ENCODE assay signal across 2 cellular contexts in the genomic region with DNA sequence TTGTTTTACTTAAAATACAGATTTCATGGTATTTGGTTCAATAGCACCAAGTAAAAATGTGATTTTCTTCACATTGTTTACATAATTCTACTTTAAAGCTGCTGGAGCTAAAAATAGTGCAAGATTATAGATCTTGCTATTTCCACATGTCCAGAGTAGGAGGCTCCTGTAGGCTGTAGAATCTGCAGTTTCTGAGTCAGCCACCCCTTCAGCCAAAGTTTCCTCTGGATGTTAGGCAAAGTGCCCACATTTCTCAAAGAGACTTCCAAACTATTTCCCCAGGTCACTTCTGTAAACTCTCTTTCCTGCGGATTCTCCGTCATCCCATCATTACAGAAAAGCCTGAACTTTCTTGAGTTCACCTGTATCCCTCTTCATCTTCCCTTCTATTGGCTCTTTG.
TF ChIP-seq lines count a peak whose summit lies in the region.

No MANE protein-coding gene starts in this region.

TF ChIP-seq in GM23338, 12 proteins besides CTCF, POLR2A, EP300 and RAD21 (continues in another document):
- no peak for TF ChIP-seq EZH2phosphoT487 (IDR thresholded peaks at IDR 0.05; ENCODE audit: unreplicated experiment)
- TF ChIP-seq, protein P1, sequence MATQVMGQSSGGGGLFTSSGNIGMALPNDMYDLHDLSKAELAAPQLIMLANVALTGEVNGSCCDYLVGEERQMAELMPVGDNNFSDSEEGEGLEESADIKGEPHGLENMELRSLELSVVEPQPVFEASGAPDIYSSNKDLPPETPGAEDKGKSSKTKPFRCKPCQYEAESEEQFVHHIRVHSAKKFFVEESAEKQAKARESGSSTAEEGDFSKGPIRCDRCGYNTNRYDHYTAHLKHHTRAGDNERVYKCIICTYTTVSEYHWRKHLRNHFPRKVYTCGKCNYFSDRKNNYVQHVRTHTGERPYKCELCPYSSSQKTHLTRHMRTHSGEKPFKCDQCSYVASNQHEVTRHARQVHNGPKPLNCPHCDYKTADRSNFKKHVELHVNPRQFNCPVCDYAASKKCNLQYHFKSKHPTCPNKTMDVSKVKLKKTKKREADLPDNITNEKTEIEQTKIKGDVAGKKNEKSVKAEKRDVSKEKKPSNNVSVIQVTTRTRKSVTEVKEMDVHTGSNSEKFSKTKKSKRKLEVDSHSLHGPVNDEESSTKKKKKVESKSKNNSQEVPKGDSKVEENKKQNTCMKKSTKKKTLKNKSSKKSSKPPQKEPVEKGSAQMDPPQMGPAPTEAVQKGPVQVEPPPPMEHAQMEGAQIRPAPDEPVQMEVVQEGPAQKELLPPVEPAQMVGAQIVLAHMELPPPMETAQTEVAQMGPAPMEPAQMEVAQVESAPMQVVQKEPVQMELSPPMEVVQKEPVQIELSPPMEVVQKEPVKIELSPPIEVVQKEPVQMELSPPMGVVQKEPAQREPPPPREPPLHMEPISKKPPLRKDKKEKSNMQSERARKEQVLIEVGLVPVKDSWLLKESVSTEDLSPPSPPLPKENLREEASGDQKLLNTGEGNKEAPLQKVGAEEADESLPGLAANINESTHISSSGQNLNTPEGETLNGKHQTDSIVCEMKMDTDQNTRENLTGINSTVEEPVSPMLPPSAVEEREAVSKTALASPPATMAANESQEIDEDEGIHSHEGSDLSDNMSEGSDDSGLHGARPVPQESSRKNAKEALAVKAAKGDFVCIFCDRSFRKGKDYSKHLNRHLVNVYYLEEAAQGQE (IDR thresholded peaks at IDR 0.05; ENCODE audit: unreplicated experiment), result no peak
- no peak for TF ChIP-seq ZNF331 (CRISPR knock-in tag; IDR thresholded peaks at IDR 0.05; ENCODE audit: low read depth)
- no peak for TF ChIP-seq ZNF114 (CRISPR knock-in tag; IDR thresholded peaks at IDR 0.05)
- no peak for TF ChIP-seq STAT1 (IDR thresholded peaks at IDR 0.05; ENCODE audit: unreplicated experiment)
- TF ChIP-seq, protein P2, sequence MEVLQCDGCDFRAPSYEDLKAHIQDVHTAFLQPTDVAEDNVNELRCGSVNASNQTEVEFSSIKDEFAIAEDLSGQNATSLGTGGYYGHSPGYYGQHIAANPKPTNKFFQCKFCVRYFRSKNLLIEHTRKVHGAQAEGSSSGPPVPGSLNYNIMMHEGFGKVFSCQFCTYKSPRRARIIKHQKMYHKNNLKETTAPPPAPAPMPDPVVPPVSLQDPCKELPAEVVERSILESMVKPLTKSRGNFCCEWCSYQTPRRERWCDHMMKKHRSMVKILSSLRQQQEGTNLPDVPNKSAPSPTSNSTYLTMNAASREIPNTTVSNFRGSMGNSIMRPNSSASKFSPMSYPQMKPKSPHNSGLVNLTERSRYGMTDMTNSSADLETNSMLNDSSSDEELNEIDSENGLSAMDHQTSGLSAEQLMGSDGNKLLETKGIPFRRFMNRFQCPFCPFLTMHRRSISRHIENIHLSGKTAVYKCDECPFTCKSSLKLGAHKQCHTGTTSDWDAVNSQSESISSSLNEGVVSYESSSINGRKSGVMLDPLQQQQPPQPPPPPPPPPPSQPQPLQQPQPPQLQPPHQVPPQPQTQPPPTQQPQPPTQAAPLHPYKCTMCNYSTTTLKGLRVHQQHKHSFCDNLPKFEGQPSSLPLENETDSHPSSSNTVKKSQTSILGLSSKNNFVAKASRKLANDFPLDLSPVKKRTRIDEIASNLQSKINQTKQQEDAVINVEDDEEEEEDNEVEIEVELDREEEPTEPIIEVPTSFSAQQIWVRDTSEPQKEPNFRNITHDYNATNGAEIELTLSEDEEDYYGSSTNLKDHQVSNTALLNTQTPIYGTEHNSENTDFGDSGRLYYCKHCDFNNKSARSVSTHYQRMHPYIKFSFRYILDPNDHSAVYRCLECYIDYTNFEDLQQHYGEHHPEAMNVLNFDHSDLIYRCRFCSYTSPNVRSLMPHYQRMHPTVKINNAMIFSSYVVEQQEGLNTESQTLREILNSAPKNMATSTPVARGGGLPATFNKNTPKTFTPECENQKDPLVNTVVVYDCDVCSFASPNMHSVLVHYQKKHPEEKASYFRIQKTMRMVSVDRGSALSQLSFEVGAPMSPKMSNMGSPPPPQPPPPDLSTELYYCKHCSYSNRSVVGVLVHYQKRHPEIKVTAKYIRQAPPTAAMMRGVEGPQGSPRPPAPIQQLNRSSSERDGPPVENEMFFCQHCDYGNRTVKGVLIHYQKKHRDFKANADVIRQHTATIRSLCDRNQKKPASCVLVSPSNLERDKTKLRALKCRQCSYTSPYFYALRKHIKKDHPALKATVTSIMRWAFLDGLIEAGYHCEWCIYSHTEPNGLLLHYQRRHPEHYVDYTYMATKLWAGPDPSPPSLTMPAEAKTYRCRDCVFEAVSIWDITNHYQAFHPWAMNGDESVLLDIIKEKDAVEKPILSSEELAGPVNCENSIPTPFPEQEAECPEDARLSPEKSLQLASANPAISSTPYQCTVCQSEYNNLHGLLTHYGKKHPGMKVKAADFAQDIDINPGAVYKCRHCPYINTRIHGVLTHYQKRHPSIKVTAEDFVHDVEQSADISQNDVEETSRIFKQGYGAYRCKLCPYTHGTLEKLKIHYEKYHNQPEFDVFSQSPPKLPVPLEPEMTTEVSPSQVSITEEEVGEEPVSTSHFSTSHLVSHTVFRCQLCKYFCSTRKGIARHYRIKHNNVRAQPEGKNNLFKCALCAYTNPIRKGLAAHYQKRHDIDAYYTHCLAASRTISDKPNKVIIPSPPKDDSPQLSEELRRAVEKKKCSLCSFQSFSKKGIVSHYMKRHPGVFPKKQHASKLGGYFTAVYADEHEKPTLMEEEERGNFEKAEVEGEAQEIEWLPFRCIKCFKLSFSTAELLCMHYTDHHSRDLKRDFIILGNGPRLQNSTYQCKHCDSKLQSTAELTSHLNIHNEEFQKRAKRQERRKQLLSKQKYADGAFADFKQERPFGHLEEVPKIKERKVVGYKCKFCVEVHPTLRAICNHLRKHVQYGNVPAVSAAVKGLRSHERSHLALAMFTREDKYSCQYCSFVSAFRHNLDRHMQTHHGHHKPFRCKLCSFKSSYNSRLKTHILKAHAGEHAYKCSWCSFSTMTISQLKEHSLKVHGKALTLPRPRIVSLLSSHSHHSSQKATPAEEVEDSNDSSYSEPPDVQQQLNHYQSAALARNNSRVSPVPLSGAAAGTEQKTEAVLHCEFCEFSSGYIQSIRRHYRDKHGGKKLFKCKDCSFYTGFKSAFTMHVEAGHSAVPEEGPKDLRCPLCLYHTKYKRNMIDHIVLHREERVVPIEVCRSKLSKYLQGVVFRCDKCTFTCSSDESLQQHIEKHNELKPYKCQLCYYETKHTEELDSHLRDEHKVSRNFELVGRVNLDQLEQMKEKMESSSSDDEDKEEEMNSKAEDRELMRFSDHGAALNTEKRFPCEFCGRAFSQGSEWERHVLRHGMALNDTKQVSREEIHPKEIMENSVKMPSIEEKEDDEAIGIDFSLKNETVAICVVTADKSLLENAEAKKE (CRISPR knock-in tag; IDR thresholded peaks at IDR 0.05), result no peak
- TF ChIP-seq JUNB (IDR thresholded peaks at IDR 0.05; ENCODE audit: unreplicated experiment), result no peak
- TF ChIP-seq POLR2AphosphoS5 (IDR thresholded peaks at IDR 0.05; ENCODE audit: low read depth), result no peak
- TF ChIP-seq CREB1 (CRISPR knock-in tag; IDR thresholded peaks at IDR 0.05; ENCODE audit: low read depth), result no peak
- TF ChIP-seq EZH2 (IDR thresholded peaks at IDR 0.05; ENCODE audit: low read depth, unreplicated experiment), result no peak

TF ChIP-seq in H1, 55 proteins besides CTCF, POLR2A, EP300 and RAD21:
- TF ChIP-seq SP4 (IDR thresholded peaks at IDR 0.05; ENCODE audit: low read length) (no peak), MAFK (IDR thresholded peaks at IDR 0.05; ENCODE audit: low read depth, low read length) (no peak), SUZ12 (IDR thresholded peaks at IDR 0.05; ENCODE audit: low read length) (no peak), ASH2L (IDR thresholded peaks at IDR 0.05; ENCODE audit: low read length) (no peak), RFX5 (IDR thresholded peaks at IDR 0.05; ENCODE audit: borderline replicate concordance, low read depth, low read length) (no peak), NANOG (IDR thresholded peaks at IDR 0.05; ENCODE audit: insufficient read depth, low read depth, low read length, poor library complexity, severe bottlenecking) (no peak), YY1 (IDR thresholded peaks at IDR 0.05; ENCODE audit: low read depth, low read length) (no peak), BCL11A (IDR thresholded peaks at IDR 0.05; ENCODE audit: low read depth in 2 of 2, low read length in 2 of 2) (no peak), GABPA (IDR thresholded peaks at IDR 0.05; ENCODE audit: borderline replicate concordance, insufficient read depth, low read length) (no peak), ZNF274 (IDR thresholded peaks at IDR 0.05; ENCODE audit: borderline replicate concordance, extremely low read depth, low read length) (no peak), KDM4A (IDR thresholded peaks at IDR 0.05; ENCODE audit: low read depth, low read length, severe bottlenecking) (no peak), FOSL1 (IDR thresholded peaks at IDR 0.05; ENCODE audit: insufficient read depth, low read depth, low read length) (no peak), HDAC6 (IDR thresholded peaks at IDR 0.05; ENCODE audit: low read depth, low read length) (no peak), CHD2 (IDR thresholded peaks at IDR 0.05; ENCODE audit: low read length) (no peak), CTBP2 (IDR thresholded peaks at IDR 0.05; ENCODE audit: borderline replicate concordance, insufficient read depth, insufficient read length, low read length) (no peak), TBP (IDR thresholded peaks at IDR 0.05; ENCODE audit: low read depth, low read length) (no peak)
- TF ChIP-seq, protein P3, sequence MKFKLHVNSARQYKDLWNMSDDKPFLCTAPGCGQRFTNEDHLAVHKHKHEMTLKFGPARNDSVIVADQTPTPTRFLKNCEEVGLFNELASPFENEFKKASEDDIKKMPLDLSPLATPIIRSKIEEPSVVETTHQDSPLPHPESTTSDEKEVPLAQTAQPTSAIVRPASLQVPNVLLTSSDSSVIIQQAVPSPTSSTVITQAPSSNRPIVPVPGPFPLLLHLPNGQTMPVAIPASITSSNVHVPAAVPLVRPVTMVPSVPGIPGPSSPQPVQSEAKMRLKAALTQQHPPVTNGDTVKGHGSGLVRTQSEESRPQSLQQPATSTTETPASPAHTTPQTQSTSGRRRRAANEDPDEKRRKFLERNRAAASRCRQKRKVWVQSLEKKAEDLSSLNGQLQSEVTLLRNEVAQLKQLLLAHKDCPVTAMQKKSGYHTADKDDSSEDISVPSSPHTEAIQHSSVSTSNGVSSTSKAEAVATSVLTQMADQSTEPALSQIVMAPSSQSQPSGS (IDR thresholded peaks at IDR 0.05; ENCODE audit: low read length), result no peak
